20 cellular contexts compared by ENCODE assay signal in the genomic region with DNA sequence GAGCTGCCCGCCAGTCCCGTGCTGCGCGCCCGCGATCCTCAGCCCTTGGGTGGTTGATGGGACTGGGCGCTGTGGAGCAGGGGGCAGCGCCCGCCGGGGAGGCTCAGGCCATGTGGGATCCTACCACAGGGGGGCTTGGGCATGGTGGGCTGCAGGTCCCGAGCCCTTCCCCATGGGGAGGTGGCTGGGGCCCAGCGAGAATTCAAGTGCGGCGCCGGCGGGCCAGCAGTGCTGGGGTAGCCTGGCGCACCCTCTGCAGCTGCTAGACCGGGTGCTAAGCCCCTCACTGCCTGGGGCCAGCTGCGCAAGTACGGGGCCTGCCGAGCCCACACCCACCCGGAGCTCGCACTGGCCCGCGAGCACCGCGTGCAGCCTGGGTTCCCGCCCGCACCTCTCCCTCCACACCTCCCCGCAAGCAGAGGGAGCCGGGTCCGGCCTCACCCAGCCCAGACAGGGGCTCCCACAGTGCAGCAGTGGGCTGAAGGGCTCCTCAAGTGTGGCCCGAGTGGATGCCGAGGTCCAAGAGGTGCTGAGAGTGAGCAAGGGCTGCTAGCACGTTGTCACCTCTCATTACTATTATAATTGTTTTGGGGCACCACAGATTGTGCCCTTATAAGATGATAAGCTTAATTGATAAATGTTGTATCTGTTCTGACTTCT.
"Had no signal": no experiment of that assay in that cellular context is flagged by ENCODE, and none has a peak within 500 bp of the region (broad histone marks: within the 10 kb centered on the region; RNA-seq: fewer than 3 reads in every experiment).

No MANE protein-coding gene starts in this region.

- H3K27me3 Mint-ChIP-seq: activated CD8-positive, alpha-beta T cell treated with anti-CD3 and anti-CD28 coated beads for 36 hours; activated naive CD4-positive, alpha-beta T cell treated with anti-CD3 and anti-CD28 coated beads, Interleukin-2, amount 50 U/mL, for 24 hours had no signal

- H3K4me2 ChIP-seq: PC-9, SK-N-SH had no signal

- H3K4me1 ChIP-seq: breast epithelium, SJCRH30 had no signal

- ATAC-seq: activated CD8-positive, alpha-beta T cell treated with anti-CD3 and anti-CD28 coated beads for 36 hours; activated T-cell treated with anti-CD3 and anti-CD28 coated beads, Interleukin-2, amount 50 U/mL, for 72 hours; K562 had no signal

- H3K4me1 Mint-ChIP-seq: activated naive CD4-positive, alpha-beta T cell treated with anti-CD3 and anti-CD28 coated beads, Interleukin-2, amount 50 U/mL, for 24 hours had no signal

- H3K9me3 Mint-ChIP-seq: activated naive CD4-positive, alpha-beta T cell treated with anti-CD3 and anti-CD28 coated beads, Interleukin-2, amount 50 U/mL, for 24 hours had no signal

- H3K27ac Mint-ChIP-seq: activated CD8-positive, alpha-beta T cell treated with anti-CD3 and anti-CD28 coated beads for 36 hours; activated naive CD4-positive, alpha-beta T cell treated with anti-CD3 and anti-CD28 coated beads, Interleukin-2, amount 50 U/mL, for 24 hours; activated T-cell treated with anti-CD3 and anti-CD28 coated beads, Interleukin-2, amount 50 U/mL, for 72 hours; activated T-helper 2 cell treated with anti-CD3 and anti-CD28 coated beads, Interferon-gamma antibody, Interleukin-2, Interleukin-4, amounts not matched to agents 10 μg/mL and 5 μg/mL and 100 μg/mL, durations not matched to agents 14 hours and 24 hours and 36 hours had no signal

- H3K36me3 Mint-ChIP-seq: activated naive CD4-positive, alpha-beta T cell treated with anti-CD3 and anti-CD28 coated beads, Interleukin-2, amount 50 U/mL, for 24 hours had no signal

- H3K9ac ChIP-seq: SK-N-SH had no signal

- H2AFZ ChIP-seq: PC-9 had no signal

- H3K27me3 ChIP-seq: breast epithelium, SJCRH30 had no signal

- H3K4me3 ChIP-seq: breast epithelium, K562, PC-9, SJCRH30 had no signal

- H3K27ac ChIP-seq: breast epithelium, PC-9, SJCRH30, WERI-Rb-1 had no signal

- H3K36me3 ChIP-seq: breast epithelium, SJCRH30, WERI-Rb-1 had no signal

- H3K4me3 Mint-ChIP-seq: activated CD8-positive, alpha-beta T cell treated with anti-CD3 and anti-CD28 coated beads for 36 hours; activated naive CD4-positive, alpha-beta T cell treated with anti-CD3 and anti-CD28 coated beads, Interleukin-2, amount 50 U/mL, for 24 hours; activated T-cell treated with anti-CD3 and anti-CD28 coated beads, Interleukin-2, amount 50 U/mL, for 72 hours had no signal

- DNase-seq: activated CD4-positive, alpha-beta T cell treated with anti-CD3 and anti-CD28 coated beads for 4 hours; activated CD8-positive, alpha-beta memory T cell treated with anti-CD3 and anti-CD28 coated beads, Interleukin-2, amount 50 U/mL, for 4 hours; activated CD8-positive, alpha-beta T cell treated with anti-CD3 and anti-CD28 coated beads for 36 hours; activated naive CD4-positive, alpha-beta T cell; activated T-cell treated with anti-CD3 and anti-CD28 coated beads, Interleukin-2, amount 50 U/mL, for 72 hours; Karpas-422; MM.1S; NCI-H146; NCI-H187 treated with DMSO at 0.1 percent for 48 hours; NCI-H2081 treated with DMSO at 0.1 percent for 48 hours; NCI-H446; NCI-H524; PC-9; SJCRH30; SK-N-SH; WERI-Rb-1 had no signal

- H3K9me3 ChIP-seq: SJCRH30, SK-N-SH had no signal
